8 cellular contexts compared by ENCODE assay signal in genomic region chr4:119455734-119456133, GRCh38.
DNase-seq lines count a peak whose midpoint lies in the region; TF ChIP-seq lines count a peak whose summit lies in the region.
"Not testable (repeated sequence)": the region's sequence is repeated elsewhere in the genome, so short reads cannot be mapped to it uniquely, and the experiment has no call there.

No MANE protein-coding gene starts in this region.

- H3K4me3 Mint-ChIP-seq in activated naive CD8-positive, alpha-beta T cell treated with anti-CD3 and anti-CD28 coated beads for 36 hours: peak overlapping the region; percentile 87
- H3K4me3 Mint-ChIP-seq in endothelial cell (ENCODE audit: unreplicated experiment): peak overlapping the region; percentile 92

- not testable (repeated sequence) for H3K4me1 ChIP-seq in osteoblast (ENCODE audit: insufficient read depth, low read length)
- H3K4me1 ChIP-seq in transverse colon: peaks cover 0 to 11% (median 0%) of the 10 kb centered on the region in 4 donors

- not testable (repeated sequence) for H3K4me1 Mint-ChIP-seq in activated naive CD8-positive, alpha-beta T cell treated with anti-CD3 and anti-CD28 coated beads for 36 hours; endothelial cell (ENCODE audit: unreplicated experiment)

- H4K20me1 ChIP-seq in osteoblast (ENCODE audit: insufficient read depth, low read length): not testable (repeated sequence)

- not testable (repeated sequence) for H3K36me3 Mint-ChIP-seq in activated naive CD8-positive, alpha-beta T cell treated with anti-CD3 and anti-CD28 coated beads for 36 hours; endothelial cell (ENCODE audit: low read depth, unreplicated experiment)

- TF ChIP-seq CTCF in endothelial cell (IDR thresholded peaks at IDR 0.05; ENCODE audit: unreplicated experiment); osteoblast (IDR thresholded peaks at IDR 0.05; ENCODE audit: extremely low read depth, low read depth, low read length); transverse colon (IDR thresholded peaks at IDR 0.05): not testable (repeated sequence)

- not testable (repeated sequence) for H3K36me3 ChIP-seq in osteoblast (ENCODE audit: insufficient read depth, low read length); transverse colon

- TF ChIP-seq POLR2A in transverse colon (IDR thresholded peaks at IDR 0.05): not testable (repeated sequence)

- not testable (repeated sequence) for H3K27me3 Mint-ChIP-seq in activated naive CD8-positive, alpha-beta T cell treated with anti-CD3 and anti-CD28 coated beads for 36 hours; endothelial cell (ENCODE audit: unreplicated experiment)

- H3K4me3 ChIP-seq in osteoblast (ENCODE audit: insufficient read depth, low read length) (peak overlapping the region; percentile 51), transverse colon (peak overlapping the region in 3 of 4 donors; percentile 47 to 91 (median 64))

- 57 to 96% methylated on average over 4 to 18 of the region's 18 CpGs for WGBS in transverse colon (ENCODE audit: low coverage in 1 of 2), 2 donors

- peak overlapping the region; percentile 60 for H3K4me2 ChIP-seq in osteoblast (ENCODE audit: insufficient read depth, low read length)

- H2AFZ ChIP-seq in osteoblast (ENCODE audit: low read length): not testable (repeated sequence)

- not testable (repeated sequence) for H3K9me3 Mint-ChIP-seq in activated naive CD8-positive, alpha-beta T cell treated with anti-CD3 and anti-CD28 coated beads for 36 hours; endothelial cell (ENCODE audit: unreplicated experiment)

- not testable (repeated sequence) for H3K79me2 ChIP-seq in osteoblast (ENCODE audit: insufficient read depth, low read length)

- peak; percentile 4 for DNase-seq in DMS79 (lab: John Stamatoyannopoulos, UW)
- DNase-seq in LoVo (ENCODE audit: low spot score): peak; percentile 53
- DNase-seq in SK-N-DZ (ENCODE audit: low spot score): peak; percentile 10
- DNase-seq in activated naive CD8-positive, alpha-beta T cell treated with anti-CD3 and anti-CD28 coated beads for 36 hours; endothelial cell (ENCODE audit: low spot score); osteoblast (ENCODE audit: insufficient read length, low spot score, missing footprints); transverse colon: not testable (repeated sequence)
- DNase-seq in inferior parietal cortex (ENCODE audit: extremely low spot score): peak; percentile 32

- not testable (repeated sequence) for H3K27me3 ChIP-seq in osteoblast (ENCODE audit: insufficient read depth, low read length); transverse colon

- intact Hi-C loops in transverse colon (cut with DNase I; ENCODE audit: low total_unique reads): not testable (repeated sequence)

- TF ChIP-seq EP300 in transverse colon (IDR thresholded peaks at IDR 0.05; ENCODE audit: low read depth): not testable (repeated sequence)

- H3K27ac Mint-ChIP-seq in activated naive CD8-positive, alpha-beta T cell treated with anti-CD3 and anti-CD28 coated beads for 36 hours: peak overlapping the region; percentile 56
- not testable (repeated sequence) for H3K27ac Mint-ChIP-seq in endothelial cell (ENCODE audit: unreplicated experiment)

- in situ Hi-C loops in transverse colon (cut with MboI; ENCODE audit: low pct_ligation_motif_present in 1 of 4, low pct_unique_long_range_greater_than_20kb in 1 of 4, low sequenced_read_pairs in 3 of 4): not testable (repeated sequence)

- H3K9me3 ChIP-seq in osteoblast (ENCODE audit: low read depth, low read length); transverse colon: not testable (repeated sequence)

- H3K27ac ChIP-seq in osteoblast (ENCODE audit: low read depth, low read length): not testable (repeated sequence)
- H3K27ac ChIP-seq in transverse colon: peak overlapping the region in 3 of 4 donors; percentile 94 to 95 (median 94)
